18 cellular contexts compared by ENCODE assay signal in genomic region chr7:78345293-78345692, GRCh38.
"Had no signal": no experiment of that assay in that cellular context is flagged by ENCODE, and none has a peak within 500 bp of the region (broad histone marks: within the 10 kb centered on the region; RNA-seq: fewer than 3 reads in every experiment).

No MANE protein-coding gene starts in this region.

- DNase-seq: effector CD4-positive, alpha-beta T cell; foreskin melanocyte; head of caudate nucleus; hippocampal formation; midbrain; spleen; stimulated activated CD4-positive, alpha-beta T cell treated with anti-CD3 and anti-CD28 coated beads, Interleukin-15, amount 100 ng/mL, for 24 hours; stimulated activated CD4-positive, alpha-beta T cell treated with anti-CD3 and anti-CD28 coated beads, Interleukin-1b, Interleukin-23, amount 100 ng/mL, for 48 hours; stimulated activated CD4-positive, alpha-beta T cell treated with anti-CD3 and anti-CD28 coated beads, Interleukin-4, amount 100 ng/mL, for 24 hours; trophoblast cell had no signal

- H3K36me3 ChIP-seq: left lung, lower lobe of right lung, spleen had no signal

- ATAC-seq: natural killer cell treated with Interleukin-12 subunit alpha and Interleukin-12 subunit beta and Interleukin-15 and Interleukin-18, amount 100 ng/mL, for 72 hours; sciatic nerve; stimulated activated memory B cell treated with anti-CD40 and anti-IgM and Interleukin-4, amounts not matched to agents 10 μg/mL and 1 μg/mL and 100 μg/mL, for 72 hours had no signal

- H3K4me3 Mint-ChIP-seq: memory B cell; natural killer cell treated with Interleukin-12 subunit alpha and Interleukin-12 subunit beta and Interleukin-15 and Interleukin-18, amount 100 ng/mL, for 72 hours; stimulated activated memory B cell treated with anti-CD40 and anti-IgM and Interleukin-4, amounts not matched to agents 10 μg/mL and 1 μg/mL and 100 μg/mL, for 72 hours; stimulated activated naive CD8-positive, alpha-beta T cell treated with anti-CD3 and anti-CD28 coated beads, Interleukin-15, Interleukin-2, amounts not matched to agents 100 ng/mL and 50 ng/mL, for 24 hours had no signal

- H3K27me3 ChIP-seq: left lung, spleen had no signal

- H3K4me3 ChIP-seq: coronary artery, left lung, lower lobe of right lung, spleen had no signal

- H3K36me3 Mint-ChIP-seq: memory B cell; natural killer cell treated with Interleukin-12 subunit alpha and Interleukin-12 subunit beta and Interleukin-15 and Interleukin-18, amount 100 ng/mL, for 72 hours; stimulated activated memory B cell treated with anti-CD40 and anti-IgM and Interleukin-4, amounts not matched to agents 10 μg/mL and 1 μg/mL and 100 μg/mL, for 72 hours had no signal

- H3K9me3 Mint-ChIP-seq: memory B cell; stimulated activated memory B cell treated with anti-CD40 and anti-IgM and Interleukin-4, amounts not matched to agents 10 μg/mL and 1 μg/mL and 100 μg/mL, for 72 hours; stimulated activated naive CD8-positive, alpha-beta T cell treated with anti-CD3 and anti-CD28 coated beads, Interleukin-15, Interleukin-2, amounts not matched to agents 100 ng/mL and 50 ng/mL, for 24 hours had no signal

- H3K4me1 Mint-ChIP-seq: memory B cell; stimulated activated memory B cell treated with anti-CD40 and anti-IgM and Interleukin-4, amounts not matched to agents 10 μg/mL and 1 μg/mL and 100 μg/mL, for 72 hours had no signal

- H3K27ac ChIP-seq: coronary artery, left lung, lower lobe of right lung, spleen had no signal

- H3K27ac Mint-ChIP-seq: memory B cell; natural killer cell treated with Interleukin-12 subunit alpha and Interleukin-12 subunit beta and Interleukin-15 and Interleukin-18, amount 100 ng/mL, for 72 hours; stimulated activated memory B cell treated with anti-CD40 and anti-IgM and Interleukin-4, amounts not matched to agents 10 μg/mL and 1 μg/mL and 100 μg/mL, for 72 hours; stimulated activated naive CD8-positive, alpha-beta T cell treated with anti-CD3 and anti-CD28 coated beads, Interleukin-15, Interleukin-2, amounts not matched to agents 100 ng/mL and 50 ng/mL, for 24 hours had no signal

- H3K9me3 ChIP-seq: left lung, lower lobe of right lung, spleen had no signal

- H3K27me3 Mint-ChIP-seq: natural killer cell treated with Interleukin-12 subunit alpha and Interleukin-12 subunit beta and Interleukin-15 and Interleukin-18, amount 100 ng/mL, for 72 hours; stimulated activated memory B cell treated with anti-CD40 and anti-IgM and Interleukin-4, amounts not matched to agents 10 μg/mL and 1 μg/mL and 100 μg/mL, for 72 hours; stimulated activated naive CD8-positive, alpha-beta T cell treated with anti-CD3 and anti-CD28 coated beads, Interleukin-15, Interleukin-2, amounts not matched to agents 100 ng/mL and 50 ng/mL, for 24 hours had no signal

- H3K4me1 ChIP-seq: left lung, spleen had no signal
